In genomic region chr9:82923410-82924242, GRCh38 we compare ENCODE assay signal across 14 cellular contexts.
DNase-seq lines count a peak whose midpoint lies in the region; ATAC-seq and TF ChIP-seq lines count a peak whose summit lies in the region.
"Had no signal": no experiment of that assay in that cellular context is flagged by ENCODE, and none has a peak within 500 bp of the region (broad histone marks: within the 10 kb centered on the region; RNA-seq: fewer than 3 reads in every experiment).

No MANE protein-coding gene starts in this region.

- DNase-seq in Caki2 (ENCODE audit: low read depth) (peak; percentile 94), NCI-H128 (lab: John Stamatoyannopoulos, UW; ENCODE audit: unreplicated experiment) (peak; percentile 97), NCI-H748 treated with DMSO at 0.1 percent for 48 hours (lab: John Stamatoyannopoulos, UW) (peak; percentile 91), hepatocyte (ENCODE audit: low spot score) (peak; percentile 14), nucleus accumbens (lab: John Stamatoyannopoulos, UW) (no peak)
- DNase-seq in stimulated activated CD4-positive, alpha-beta T cell treated with anti-CD3 and anti-CD28 coated beads, Interleukin-2, amount 100 ng/mL, for 48 hours: no peak
- no peak for DNase-seq in activated naive CD4-positive, alpha-beta T cell treated with Interleukin-2 at 50 U/mL for 16 hours
- DNase-seq: activated CD8-positive, alpha-beta memory T cell treated with anti-CD3 and anti-CD28 coated beads, Interleukin-2, amount 50 U/mL, for 48 hours; C1 segment of cervical spinal cord; naive thymus-derived CD8-positive, alpha-beta T cell; stimulated activated CD4-positive, alpha-beta T cell treated with anti-CD3 and anti-CD28 coated beads, Interleukin-15, amount 100 ng/mL, for 24 hours; stimulated activated naive B cell treated with anti-CD40 and anti-IgM and Interleukin-4, amounts not matched to agents 10 μg/mL and 1 μg/mL and 100 μg/mL, for 72 hours; T-helper 9 cell had no signal

- H2AFZ ChIP-seq in hepatocyte: peak overlapping the region; percentile 16

- H3K4me3 ChIP-seq in hepatocyte: no peak overlapping the region

- no peak for TF ChIP-seq CTCF in hepatocyte (IDR thresholded peaks at IDR 0.05; ENCODE audit: poor library complexity)

- H3K9me2 ChIP-seq in hepatocyte (replicated peaks; ENCODE audit: insufficient read depth): no peaks in the 10 kb centered on the region

- WGBS in hepatocyte (ENCODE audit: low lambda C conversion rate, missing lambda C conversion rate): 39% methylated on average over 15 of the region's 15 CpGs

- peaks cover 17% of the 10 kb centered on the region for H3K4me1 ChIP-seq in hepatocyte (ENCODE audit: insufficient read depth)

- in situ Hi-C loops in Caki2 (cut with HindIII; ENCODE audit: low pct_unique_long_range_greater_than_20kb, low sequenced_read_pairs): no loop called here

- peak overlapping the region; percentile 3 for H3K4me2 ChIP-seq in hepatocyte

- ATAC-seq in HG03571 (IDR thresholded peaks at IDR 0.05; ENCODE audit: unreplicated experiment): no peak
- ATAC-seq: naive thymus-derived CD8-positive, alpha-beta T cell; stimulated activated naive B cell treated with anti-CD40 and anti-IgM and Interleukin-4, amounts not matched to agents 10 μg/mL and 1 μg/mL and 100 μg/mL, for 72 hours had no signal

- no peaks in the 10 kb centered on the region for H3K36me3 ChIP-seq in hepatocyte (replicated peaks; ENCODE audit: insufficient read depth, low read depth)

- no peaks in the 10 kb centered on the region for H3K79me2 ChIP-seq in hepatocyte

- no peaks in the 10 kb centered on the region for H3K9me3 ChIP-seq in hepatocyte (ENCODE audit: low read depth)

- H3K27ac ChIP-seq in hepatocyte: no peak overlapping the region

- H3K27me3 ChIP-seq in hepatocyte: no peaks in the 10 kb centered on the region

- no peaks in the 10 kb centered on the region for H4K20me1 ChIP-seq in hepatocyte (ENCODE audit: insufficient read depth, poor library complexity, severe bottlenecking)

Comparison
In these comparisons a context has a peak if more than half of its experiments do, and no peak if none do; other contexts are left out.
1. DNase-seq: peak in Caki2 (single experiment), NCI-H128 (single experiment), NCI-H748 treated with DMSO at 0.1 percent for 48 hours (single experiment) and hepatocyte (single experiment); none in stimulated activated CD4-positive, alpha-beta T cell treated with anti-CD3 and anti-CD28 coated beads, Interleukin-2, amount 100 ng/mL, for 48 hours (0 of 2), activated naive CD4-positive, alpha-beta T cell treated with Interleukin-2 at 50 U/mL for 16 hours (single experiment) and nucleus accumbens (0 of 56).